Comparison of ENCODE assay signal across 23 cellular contexts in the genomic region with DNA sequence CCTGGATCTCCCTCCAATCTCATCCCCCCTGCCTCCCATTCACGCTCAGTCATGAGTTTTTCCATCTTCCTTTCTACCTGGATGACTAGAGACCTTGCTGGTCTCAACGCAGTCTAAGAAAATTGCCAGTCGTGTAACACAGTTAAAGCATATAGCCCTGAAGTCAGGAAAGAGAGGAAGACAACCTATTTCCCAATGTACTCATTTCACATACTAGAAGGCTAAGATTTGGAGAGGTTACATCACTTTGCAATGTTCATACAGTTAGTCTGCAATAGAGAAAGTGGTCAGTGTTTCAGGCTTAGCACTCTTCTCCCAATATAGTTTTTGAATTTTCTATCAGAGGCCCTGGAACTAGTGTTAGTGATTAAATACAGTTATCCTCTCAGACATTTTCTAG.
"Had no signal": no experiment of that assay in that cellular context is flagged by ENCODE, and none has a peak within 500 bp of the region (broad histone marks: within the 10 kb centered on the region; RNA-seq: fewer than 3 reads in every experiment).

No MANE protein-coding gene starts in this region.

- DNase-seq: activated CD4-positive, alpha-beta T cell treated with anti-CD3 and anti-CD28 coated beads for 36 hours; activated CD4-positive, CD25-positive, alpha-beta regulatory T cell; activated naive CD4-positive, alpha-beta T cell; activated T-cell treated with anti-CD3 and anti-CD28 coated beads for 4 hours; activated T-cell treated with anti-CD3 and anti-CD28 coated beads, Interleukin-2, amount 50 U/mL, for 72 hours; dermis blood vessel endothelial cell; effector CD8-positive, alpha-beta T cell; esophagus squamous epithelium; foreskin melanocyte; islet precursor cell; left ventricle myocardium superior; mammary epithelial cell; nephron progenitor cell; ovary; right lobe of liver; stimulated activated CD4-positive, alpha-beta T cell treated with anti-CD3 and anti-CD28 coated beads, Interleukin-2, amount 100 ng/mL, for 48 hours; stimulated activated naive CD8-positive, alpha-beta T cell treated with anti-CD3 and anti-CD28 coated beads, Interleukin-15, Interleukin-2, amounts not matched to agents 100 U/mL and 50 U/mL, for 24 hours; testis; transverse colon had no signal

- H3K27me3 Mint-ChIP-seq: progenitor cell of endocrine pancreas had no signal

- H3K27ac Mint-ChIP-seq: activated CD4-positive, alpha-beta T cell treated with anti-CD3 and anti-CD28 coated beads for 36 hours; activated naive CD8-positive, alpha-beta T cell; activated T-cell treated with anti-CD3 and anti-CD28 coated beads, Interleukin-2, amount 50 U/mL, for 72 hours; nephron progenitor cell; progenitor cell of endocrine pancreas had no signal

- H3K9me3 Mint-ChIP-seq: activated T-cell treated with anti-CD3 and anti-CD28 coated beads, Interleukin-2, amount 50 U/mL, for 72 hours; central memory CD8-positive, alpha-beta T cell; nephron progenitor cell had no signal

- H3K4me3 Mint-ChIP-seq: activated CD4-positive, alpha-beta T cell treated with anti-CD3 and anti-CD28 coated beads for 36 hours; activated naive CD8-positive, alpha-beta T cell; activated T-cell treated with anti-CD3 and anti-CD28 coated beads, Interleukin-2, amount 50 U/mL, for 72 hours; central memory CD8-positive, alpha-beta T cell; nephron progenitor cell had no signal

- H3K4me1 Mint-ChIP-seq: activated CD4-positive, alpha-beta T cell treated with anti-CD3 and anti-CD28 coated beads for 36 hours; central memory CD8-positive, alpha-beta T cell had no signal

- H3K27ac ChIP-seq: epithelial cell of prostate, esophagus squamous epithelium, ovary, right lobe of liver, testis, transverse colon had no signal

- ATAC-seq: activated CD4-positive, alpha-beta T cell treated with anti-CD3 and anti-CD28 coated beads for 36 hours; activated T-cell treated with anti-CD3 and anti-CD28 coated beads, Interleukin-2, amount 50 U/mL, for 72 hours; left ventricle myocardium superior; right lobe of liver; stimulated activated naive CD8-positive, alpha-beta T cell treated with anti-CD3 and anti-CD28 coated beads, Interleukin-15, Interleukin-2, amounts not matched to agents 100 U/mL and 50 U/mL, for 24 hours had no signal

- H3K4me3 ChIP-seq: esophagus squamous epithelium, ovary, right lobe of liver, testis, transverse colon had no signal

- H3K9me3 ChIP-seq: esophagus squamous epithelium, ovary, right lobe of liver, testis, transverse colon had no signal

- H3K4me1 ChIP-seq: esophagus squamous epithelium, right lobe of liver, testis, transverse colon had no signal

- H3K27me3 ChIP-seq: esophagus squamous epithelium, ovary, right lobe of liver, testis, transverse colon had no signal

- H3K36me3 ChIP-seq: esophagus squamous epithelium, ovary, right lobe of liver, transverse colon had no signal

- H3K36me3 Mint-ChIP-seq: activated naive CD8-positive, alpha-beta T cell had no signal
